Comparison of ENCODE assay signal across 8 cellular contexts in genomic region chr10:69180525-69181204, GRCh38. TPM values are rescaled to one million over a fixed set of nuclear protein-coding genes. Genes with fewer than 3 reads are reported as not detected.
DNase-seq lines count a peak whose midpoint lies in the region; ATAC-seq and TF ChIP-seq lines count a peak whose summit lies in the region.

No MANE protein-coding gene starts in this region.

- DNase-seq in stimulated activated CD4-positive, alpha-beta T cell treated with anti-CD3 and anti-CD28 coated beads, Interleukin-1b, Interleukin-23, amount 100 ng/mL, for 48 hours = peak; percentile 49
- no peak for DNase-seq in stimulated activated CD4-positive, alpha-beta T cell treated with anti-CD3 and anti-CD28 coated beads, Interleukin-12 subunit alpha, Interleukin-12 subunit beta, amount 100 ng/mL, for 4 hours
- DNase-seq in PC-9 = no peak
- no peak for DNase-seq in breast epithelium (ENCODE audit: low spot score in 2 of 2)
- no peak for DNase-seq in right lobe of liver
- no peak for DNase-seq in thyroid gland
- DNase-seq in NCI-H748 treated with DMSO at 0.1 percent for 48 hours (lab: John Stamatoyannopoulos, UW) = no peak

- H3K4me1 ChIP-seq in PC-9 (replicated peaks; ENCODE audit: insufficient read depth) (peaks cover 19% of the 10 kb centered on the region), breast epithelium (peaks cover 7 to 16% of the 10 kb centered on the region in 2 donors), right lobe of liver (peaks cover 0 to 15% (median 4%) of the 10 kb centered on the region in 4 donors), thyroid gland (peaks cover 12 to 17% of the 10 kb centered on the region in 2 donors)

- POLR2A ChIA-PET in PC-9 (lab: Charles Lee; ENCODE audit: unreplicated experiment) = interaction anchor here (0.7 kb wide), 1 partner anchor 266 kb away, joined by 3 read pairs; no protein-coding TSS in a partner anchor

- TF ChIP-seq POLR2A in breast epithelium (IDR thresholded peaks at IDR 0.05) = no peak
- TF ChIP-seq POLR2A in right lobe of liver (IDR thresholded peaks at IDR 0.05) = no peak
- no peak for TF ChIP-seq POLR2A in thyroid gland (IDR thresholded peaks at IDR 0.05)

- H3K9me2 ChIP-seq in PC-9 (ENCODE audit: insufficient read depth) = no peaks in the 10 kb centered on the region

- H3K27me3 ChIP-seq in PC-9 (ENCODE audit: insufficient read depth, low read depth) (no peaks in the 10 kb centered on the region), breast epithelium (no peaks in the 10 kb centered on the region), right lobe of liver (no peaks in the 10 kb centered on the region), thyroid gland (no peaks in the 10 kb centered on the region)

- H3K79me2 ChIP-seq in PC-9 (ENCODE audit: low read depth) = peaks cover 56% of the 10 kb centered on the region

- WGBS in right lobe of liver (ENCODE audit: insufficient coverage, low coverage, low lambda C conversion rate, missing lambda C conversion rate) = 2% methylated on average over 23 of the region's 29 CpGs
- 5 to 6% methylated on average over 21 to 24 of the region's 29 CpGs for WGBS in thyroid gland, 2 donors

- peak overlapping the region; percentile 91 for H3K4me2 ChIP-seq in PC-9

- intact Hi-C loops in PC-9 (cut with micrococcal nuclease; ENCODE audit: unreplicated experiment) (loop anchor here (1.0 kb wide), 1 partner anchor 42 kb away; no protein-coding TSS in a partner anchor), breast epithelium (cut with DNase I; ENCODE audit: low total_unique reads) (no loop called here), right lobe of liver (cut with DNase I) (no loop called here), thyroid gland (cut with DNase I) (no loop called here)

- H4K20me1 ChIP-seq in PC-9 (ENCODE audit: insufficient read depth) = peaks cover 22% of the 10 kb centered on the region; the same call in 1 of the 2 replicates

- CTCF ChIA-PET in PC-9 (lab: Charles Lee) = no interaction called here

- TF ChIP-seq CTCF in PC-9 (conservative IDR thresholded peaks at IDR 0.05) = no peak
- TF ChIP-seq CTCF in breast epithelium (IDR thresholded peaks at IDR 0.05) = no peak
- TF ChIP-seq CTCF in right lobe of liver (IDR thresholded peaks at IDR 0.05) = no peak
- no peak for TF ChIP-seq CTCF in thyroid gland (IDR thresholded peaks at IDR 0.05)

- TSS peak; percentile 53 for BruUV-seq in PC-9 (replicated peaks; lab: Mats Ljungman, UMichigan)

- H3K9me3 ChIP-seq in PC-9 (ENCODE audit: insufficient read depth, low read depth) (no peaks in the 10 kb centered on the region), breast epithelium (no peaks in the 10 kb centered on the region), right lobe of liver (no peaks in the 10 kb centered on the region), thyroid gland (no peaks in the 10 kb centered on the region)

- H3F3A ChIP-seq in PC-9 (ENCODE audit: insufficient read depth, low read depth) = peaks cover 19% of the 10 kb centered on the region; the same call in 1 of the 2 replicates

- H3K36me3 ChIP-seq in PC-9 (ENCODE audit: low read depth) (peaks cover 6% of the 10 kb centered on the region; the same call in 1 of the 2 replicates), breast epithelium (no peaks in the 10 kb centered on the region), right lobe of liver (no peaks in the 10 kb centered on the region), thyroid gland (no peaks in the 10 kb centered on the region)

- H3K4me3 ChIP-seq in PC-9 (peak overlapping the region; percentile 89), breast epithelium (peak overlapping the region; percentile 98 to 100 (median 98)), right lobe of liver (peak overlapping the region; percentile 87 to 100 (median 96)), thyroid gland (replicated peaks in 1 of 3) (peak overlapping the region; percentile 78 to 97 (median 92))

- ATAC-seq in right lobe of liver = no peak
- ATAC-seq in GM18517 (IDR thresholded peaks at IDR 0.05; ENCODE audit: unreplicated experiment) = no peak

- H3K27ac ChIP-seq in PC-9 (peak overlapping the region; percentile 81), breast epithelium (peak overlapping the region; percentile 95), right lobe of liver (peak overlapping the region; percentile 97 to 98 (median 98)), thyroid gland (peak overlapping the region; percentile 89 to 99 (median 91))

- peak overlapping the region; percentile 83 for H2AFZ ChIP-seq in PC-9

RNA-seq across cellular contexts. Expression of gene SUPV3L1, which starts 0.6 kb away (rescaled TPM):
- total RNA-seq in PC-9 (2021) = 49.9 and 55.7 TPM in 2 replicates
- 10 to 100 TPM; 24.3 to 40.1 (median 28.5) TPM for total RNA-seq in breast epithelium
- 10 to 100 TPM; 18.4 to 28.5 (median 22.6) TPM for total RNA-seq in right lobe of liver
- 10 to 100 TPM; 25.1 to 31.6 (median 27.8) TPM for total RNA-seq in thyroid gland

RNA-seq across cellular contexts. Expression of gene HKDC1, which starts 39.5 kb away (rescaled TPM):
- total RNA-seq in PC-9 (2021) = 173 and 178 TPM in 2 replicates
- 1 to 10 TPM in 1 of 3 donors, under 1 TPM in 1, not detected in 1; 0.15 to 2.0 TPM for total RNA-seq in breast epithelium
- 10 to 100 TPM in 3 of 6 experiments, 1 to 10 TPM in 1, under 1 TPM in 2; 0.24 to 44.5 (median 20.1) TPM for total RNA-seq in right lobe of liver
- total RNA-seq in thyroid gland = 10 to 100 TPM in 2 of 4 donors, 1 to 10 TPM in 2; 2.4 to 21.1 (median 8.5) TPM

RNA-seq across cellular contexts. Expression of gene VPS26A, which starts 56.7 kb away (rescaled TPM):
- total RNA-seq in PC-9 (2021) (90.0 and 102 TPM in 2 replicates), breast epithelium (10 to 100 TPM; 32.1 to 56.0 (median 40.8) TPM), right lobe of liver (10 to 100 TPM; 13.3 to 24.7 (median 19.3) TPM), thyroid gland (10 to 100 TPM; 32.5 to 41.0 (median 36.7) TPM)
